In the genomic region with DNA sequence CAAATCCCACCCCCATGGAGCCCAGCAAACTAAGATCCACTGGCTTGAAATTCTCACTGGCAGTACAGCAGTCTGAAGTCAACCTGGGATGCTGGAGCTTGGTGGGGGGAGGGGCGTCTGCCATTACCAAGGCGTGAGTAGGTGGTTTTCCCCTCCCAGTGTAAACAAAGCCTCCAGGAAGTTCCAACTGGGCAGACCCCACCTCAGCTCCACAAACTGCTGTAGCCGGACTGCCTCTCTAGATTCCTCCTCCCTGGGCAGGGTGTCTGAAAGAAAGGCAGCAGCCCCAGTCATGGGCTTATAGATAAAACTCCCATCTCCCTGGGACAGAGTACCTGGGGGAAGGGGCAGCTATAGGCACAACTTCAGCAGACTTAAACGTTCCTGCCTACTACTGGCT, we compare ENCODE assay signal across 6 cellular contexts.
A peak's percentile ranks its signal among the peaks of the same experiment; 100 is the strongest.
DNase-seq lines count a peak whose midpoint lies in the region; ATAC-seq and TF ChIP-seq lines count a peak whose summit lies in the region.
"Not testable (repeated sequence)": the region's sequence is repeated elsewhere in the genome, so short reads cannot be mapped to it uniquely, and the experiment has no call there.

No MANE protein-coding gene starts in this region.

- H3K36me3 ChIP-seq in GM23338 (ENCODE audit: insufficient read depth); HUES64 (ENCODE audit: insufficient read depth, low read length); NT2/D1 (ENCODE audit: insufficient read depth, insufficient read length, low read length); endodermal cell (ENCODE audit: control insufficient read depth, insufficient read depth, low read length); iPS-20b (ENCODE audit: insufficient read depth, low read depth, low read length): not testable (repeated sequence)

- TF ChIP-seq CTCF in GM23338 (conservative IDR thresholded peaks at IDR 0.05; ENCODE audit: low read depth in 2 of 2); endodermal cell (conservative IDR thresholded peaks at IDR 0.05); nephron progenitor cell (IDR thresholded peaks at IDR 0.05): not testable (repeated sequence)

- H3K9me2 ChIP-seq in GM23338 (ENCODE audit: insufficient read depth) = not testable (repeated sequence)

- H3K9me3 Mint-ChIP-seq in GM23338 (peaks cover 41% of the 10 kb centered on the region), endodermal cell (peaks cover 51% of the 10 kb centered on the region), nephron progenitor cell (peaks cover 47% of the 10 kb centered on the region)

- H3K9ac ChIP-seq in HUES64 (ENCODE audit: low read depth, low read length); NT2/D1 (ENCODE audit: insufficient read length, low read depth); endodermal cell (ENCODE audit: extremely low read depth, low read length, poor library complexity, severe bottlenecking): not testable (repeated sequence)
- H3K9ac ChIP-seq in iPS-20b (ENCODE audit: low read depth, low read length) = peak overlapping the region; percentile 59; the same call in 1 of the 2 replicates

- H2AFZ ChIP-seq in GM23338 = not testable (repeated sequence)

- H3K4me1 ChIP-seq in GM23338 (ENCODE audit: insufficient read depth); HUES64 (ENCODE audit: insufficient read depth, low read length); NT2/D1 (ENCODE audit: insufficient read depth, insufficient read length); endodermal cell (ENCODE audit: control insufficient read depth, insufficient read depth, low read length); iPS-20b (ENCODE audit: insufficient read depth, low read length): not testable (repeated sequence)

- H3K4me2 ChIP-seq in GM23338 = peak overlapping the region; percentile 55

- not testable (repeated sequence) for H3F3A ChIP-seq in GM23338 (replicated peaks; ENCODE audit: low read depth)

- not testable (repeated sequence) for H3K27me3 Mint-ChIP-seq in GM23338 (ENCODE audit: insufficient read depth, low read depth, poor library complexity); endodermal cell (ENCODE audit: insufficient read depth); nephron progenitor cell (ENCODE audit: low read depth, poor library complexity)

- H3K79me2 ChIP-seq in GM23338 (replicated peaks; ENCODE audit: insufficient read depth) = peaks cover 27% of the 10 kb centered on the region

- peak; percentile 40 for DNase-seq in GM23338 (ENCODE audit: low spot score)
- DNase-seq in NT2/D1 (ENCODE audit: low read depth, low spot score) = peak; percentile 22
- peak; percentile 75 for DNase-seq in endodermal cell
- DNase-seq in nephron progenitor cell = peak; percentile 3

- H3K4me3 ChIP-seq in GM23338; HUES64 (ENCODE audit: low read length); NT2/D1 (ENCODE audit: insufficient read length, low read depth); endodermal cell (ENCODE audit: low read length): not testable (repeated sequence)
- H3K4me3 ChIP-seq in iPS-20b (ENCODE audit: low read length) = peak overlapping the region; percentile 38; the same call in 1 of the 2 replicates

- H3K4me1 Mint-ChIP-seq in GM23338, endodermal cell, nephron progenitor cell: not testable (repeated sequence)

- 70% methylated on average over 4 of the region's 4 CpGs for WGBS in HUES64
- 79 to 83% methylated on average over 1 to 4 of the region's 4 CpGs for WGBS in endodermal cell (ENCODE audit: insufficient coverage in 1 of 2, insufficient read length in 1 of 2), 2 experiments

- H3K27ac ChIP-seq in GM23338 (ENCODE audit: low read depth); endodermal cell (ENCODE audit: low read depth, low read length): not testable (repeated sequence)
- H3K27ac ChIP-seq in HUES64 (ENCODE audit: low read depth, low read length) = peak overlapping the region; percentile 67; the same call in 1 of the 2 replicates
- H3K27ac ChIP-seq in iPS-20b (ENCODE audit: low read length) = peak overlapping the region; percentile 47

- H3K9me3 ChIP-seq in HUES64 (ENCODE audit: insufficient read depth, low read depth, low read length); NT2/D1 (ENCODE audit: insufficient read depth, low read length); endodermal cell (ENCODE audit: control insufficient read depth, low read length); iPS-20b (ENCODE audit: insufficient read depth, low read depth, low read length): not testable (repeated sequence)

- H3K4me3 Mint-ChIP-seq in GM23338, endodermal cell, nephron progenitor cell: not testable (repeated sequence)

- peak overlapping the region; percentile 48 for H3K27ac Mint-ChIP-seq in GM23338
- H3K27ac Mint-ChIP-seq in endodermal cell, nephron progenitor cell: not testable (repeated sequence)

- peak; percentile 60 for ATAC-seq in GM23338

- H3K27me3 ChIP-seq in GM23338 (ENCODE audit: insufficient read depth); HUES64 (ENCODE audit: insufficient read depth, low read length); NT2/D1 (ENCODE audit: insufficient read depth, insufficient read length); endodermal cell (ENCODE audit: control insufficient read depth, insufficient read depth, low read length, poor library complexity, severe bottlenecking); iPS-20b (ENCODE audit: insufficient read depth, low read length): not testable (repeated sequence)

- H3K36me3 Mint-ChIP-seq in GM23338 (ENCODE audit: low read depth) (peaks cover 55% of the 10 kb centered on the region), endodermal cell (ENCODE audit: low read depth) (peaks cover 58% of the 10 kb centered on the region), nephron progenitor cell (ENCODE audit: low read depth) (peaks cover 64% of the 10 kb centered on the region)

- H4K20me1 ChIP-seq in GM23338 (replicated peaks; ENCODE audit: insufficient read depth) = not testable (repeated sequence)

Comparison
In these comparisons a context has a peak if more than half of its experiments do, and no peak if none do; other contexts are left out.
1. DNase-seq: peak in every context shown above with its lines; median percentile 75 in endodermal cell; 40 in GM23338; 22 in NT2/D1; 3 in nephron progenitor cell.